In the genomic region with DNA sequence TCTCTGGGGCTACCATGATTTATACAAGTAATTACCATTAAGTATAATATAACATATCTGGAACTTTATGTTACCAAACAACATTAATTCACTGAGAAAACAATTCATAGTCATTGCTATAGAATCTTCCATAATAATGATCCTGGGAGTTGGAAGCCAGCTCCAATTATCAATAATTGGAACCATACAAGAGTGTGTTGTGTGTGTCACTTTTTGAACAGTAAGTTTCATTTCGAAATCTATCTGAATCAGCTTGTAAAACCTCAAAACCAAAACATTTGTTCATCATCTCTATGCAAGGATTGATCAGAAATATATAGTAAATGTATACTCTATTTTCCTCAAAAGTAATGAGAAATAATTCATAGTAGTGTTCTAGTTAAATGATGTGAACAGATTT, we compare ENCODE assay signal across 1 cellular context.
TF ChIP-seq lines count a peak whose summit lies in the region.

No MANE protein-coding gene starts in this region.

TF ChIP-seq in K562, 482 proteins besides CTCF, POLR2A, EP300 and RAD21 (continued from another document):
- TF ChIP-seq ZNF668 (CRISPR knock-in tag; IDR thresholded peaks at IDR 0.05) (no peak), ARID1B (IDR thresholded peaks at IDR 0.05) (no peak), NCOA4 (IDR thresholded peaks at IDR 0.05; ENCODE audit: partially characterized antibody) (no peak), NR2C1 (IDR thresholded peaks at IDR 0.05) (no peak), NR2C1 (tag; IDR thresholded peaks at IDR 0.05) (no peak), GATAD2A (IDR thresholded peaks at IDR 0.05) (no peak), TAF15 (IDR thresholded peaks at IDR 0.05; ENCODE audit: low read depth, low read length) (no peak)
- TF ChIP-seq, protein P1, sequence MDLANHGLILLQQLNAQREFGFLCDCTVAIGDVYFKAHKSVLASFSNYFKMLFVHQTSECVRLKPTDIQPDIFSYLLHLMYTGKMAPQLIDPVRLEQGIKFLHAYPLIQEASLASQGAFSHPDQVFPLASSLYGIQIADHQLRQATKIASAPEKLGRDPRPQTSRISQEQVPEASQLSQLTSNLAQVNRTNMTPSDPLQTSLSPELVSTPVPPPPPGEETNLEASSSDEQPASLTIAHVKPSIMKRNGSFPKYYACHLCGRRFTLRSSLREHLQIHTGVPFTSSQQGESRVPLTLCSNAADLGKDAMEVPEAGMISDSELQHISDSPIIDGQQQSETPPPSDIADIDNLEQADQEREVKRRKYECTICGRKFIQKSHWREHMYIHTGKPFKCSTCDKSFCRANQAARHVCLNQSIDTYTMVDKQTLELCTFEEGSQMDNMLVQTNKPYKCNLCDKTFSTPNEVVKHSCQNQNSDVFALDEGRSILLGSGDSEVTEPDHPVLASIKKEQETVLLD (IDR thresholded peaks at IDR 0.05): no peak
- TF ChIP-seq, protein P2, sequence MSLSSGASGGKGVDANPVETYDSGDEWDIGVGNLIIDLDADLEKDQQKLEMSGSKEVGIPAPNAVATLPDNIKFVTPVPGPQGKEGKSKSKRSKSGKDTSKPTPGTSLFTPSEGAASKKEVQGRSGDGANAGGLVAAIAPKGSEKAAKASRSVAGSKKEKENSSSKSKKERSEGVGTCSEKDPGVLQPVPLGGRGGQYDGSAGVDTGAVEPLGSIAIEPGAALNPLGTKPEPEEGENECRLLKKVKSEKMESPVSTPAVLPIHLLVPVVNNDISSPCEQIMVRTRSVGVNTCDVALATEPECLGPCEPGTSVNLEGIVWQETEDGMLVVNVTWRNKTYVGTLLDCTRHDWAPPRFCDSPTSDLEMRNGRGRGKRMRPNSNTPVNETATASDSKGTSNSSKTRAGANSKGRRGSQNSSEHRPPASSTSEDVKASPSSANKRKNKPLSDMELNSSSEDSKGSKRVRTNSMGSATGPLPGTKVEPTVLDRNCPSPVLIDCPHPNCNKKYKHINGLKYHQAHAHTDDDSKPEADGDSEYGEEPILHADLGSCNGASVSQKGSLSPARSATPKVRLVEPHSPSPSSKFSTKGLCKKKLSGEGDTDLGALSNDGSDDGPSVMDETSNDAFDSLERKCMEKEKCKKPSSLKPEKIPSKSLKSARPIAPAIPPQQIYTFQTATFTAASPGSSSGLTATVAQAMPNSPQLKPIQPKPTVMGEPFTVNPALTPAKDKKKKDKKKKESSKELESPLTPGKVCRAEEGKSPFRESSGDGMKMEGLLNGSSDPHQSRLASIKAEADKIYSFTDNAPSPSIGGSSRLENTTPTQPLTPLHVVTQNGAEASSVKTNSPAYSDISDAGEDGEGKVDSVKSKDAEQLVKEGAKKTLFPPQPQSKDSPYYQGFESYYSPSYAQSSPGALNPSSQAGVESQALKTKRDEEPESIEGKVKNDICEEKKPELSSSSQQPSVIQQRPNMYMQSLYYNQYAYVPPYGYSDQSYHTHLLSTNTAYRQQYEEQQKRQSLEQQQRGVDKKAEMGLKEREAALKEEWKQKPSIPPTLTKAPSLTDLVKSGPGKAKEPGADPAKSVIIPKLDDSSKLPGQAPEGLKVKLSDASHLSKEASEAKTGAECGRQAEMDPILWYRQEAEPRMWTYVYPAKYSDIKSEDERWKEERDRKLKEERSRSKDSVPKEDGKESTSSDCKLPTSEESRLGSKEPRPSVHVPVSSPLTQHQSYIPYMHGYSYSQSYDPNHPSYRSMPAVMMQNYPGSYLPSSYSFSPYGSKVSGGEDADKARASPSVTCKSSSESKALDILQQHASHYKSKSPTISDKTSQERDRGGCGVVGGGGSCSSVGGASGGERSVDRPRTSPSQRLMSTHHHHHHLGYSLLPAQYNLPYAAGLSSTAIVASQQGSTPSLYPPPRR (CRISPR knock-in tag; IDR thresholded peaks at IDR 0.05; ENCODE audit: borderline replicate concordance): no peak
